ENCODE assay signal across 8 cellular contexts in genomic region chr11:10657308-10658271, GRCh38. TPM values are rescaled to one million over a fixed set of nuclear protein-coding genes. Genes with fewer than 3 reads are reported as not detected.
DNase-seq lines count a peak whose midpoint lies in the region; ATAC-seq and TF ChIP-seq lines count a peak whose summit lies in the region.

No MANE protein-coding gene starts in this region.

- no peaks in the 10 kb centered on the region for H3K27me3 ChIP-seq in CD8-positive, alpha-beta memory T cell (ENCODE audit: insufficient read depth, low read length, poor library complexity, severe bottlenecking)
- H3K27me3 ChIP-seq in MM.1S (replicated peaks; ENCODE audit: insufficient read depth, low read length) (no peaks in the 10 kb centered on the region), esophagus (ENCODE audit: control insufficient read depth in 1 of 2, insufficient read depth in 2 of 2, low read length in 2 of 2) (no peaks in the 10 kb centered on the region), gastrocnemius medialis (no peaks in the 10 kb centered on the region)

- peak overlapping the region; percentile 83 for H3K4me2 ChIP-seq in MM.1S (ENCODE audit: low read depth, low read length)

- no peaks in the 10 kb centered on the region for H3K79me2 ChIP-seq in MM.1S (ENCODE audit: low read length)

- H3K4me3 Mint-ChIP-seq in CD8-positive, alpha-beta memory T cell, result no peak overlapping the region

- peak overlapping the region; percentile 89 for H2AFZ ChIP-seq in MM.1S (ENCODE audit: low read length)

- POLR2A ChIA-PET in CD8-positive, alpha-beta memory T cell (lab: Charles Lee), result no interaction called here

- peak; percentile 47 for ATAC-seq in GM21423 (IDR thresholded peaks at IDR 0.05; ENCODE audit: unreplicated experiment)
- ATAC-seq in gastrocnemius medialis, result no peak

- peaks cover 0 to 4% (median 0%) of the 10 kb centered on the region in 3 donors for H3K4me1 Mint-ChIP-seq in CD8-positive, alpha-beta memory T cell

- TF ChIP-seq POLR2A in gastrocnemius medialis (IDR thresholded peaks at IDR 0.05), result no peak

- CTCF ChIA-PET in CD8-positive, alpha-beta memory T cell (lab: Charles Lee), result no interaction called here

- in situ Hi-C loops in gastrocnemius medialis (cut with MboI; ENCODE audit: low sequenced_read_pairs in 4 of 4), result loop anchor here in 2 of 4 donors (10.0 to 25.0 kb wide), 2 partner anchors 120 to 253 kb away; partner anchors contain the start of gene RNF141 (in 1 of the 2)

- no peaks in the 10 kb centered on the region for H3K9me3 Mint-ChIP-seq in CD8-positive, alpha-beta memory T cell

- 26 to 41% methylated on average over 20 of the region's 20 CpGs for WGBS in esophagus, 2 donors

- H3F3A ChIP-seq in MM.1S (ENCODE audit: insufficient read depth, low read length), result peaks cover 11% of the 10 kb centered on the region

- no peaks in the 10 kb centered on the region for H3K36me3 Mint-ChIP-seq in CD8-positive, alpha-beta memory T cell

- TF ChIP-seq CTCF in MM.1S (IDR thresholded peaks at IDR 0.05; ENCODE audit: low read length), result no peak
- no peak for TF ChIP-seq CTCF in gastrocnemius medialis (IDR thresholded peaks at IDR 0.05 in 4 of 5, conservative IDR thresholded peaks at IDR 0.05 in 1 of 5)

- H4K20me1 ChIP-seq in MM.1S (ENCODE audit: insufficient read depth, low read length), result no peaks in the 10 kb centered on the region

- intact Hi-C loops in gastrocnemius medialis (cut with DNase I; ENCODE audit: low total_unique reads), result no loop called here

- no peaks in the 10 kb centered on the region for H3K36me3 ChIP-seq in CD8-positive, alpha-beta memory T cell (ENCODE audit: insufficient read depth, low read length)
- no peaks in the 10 kb centered on the region for H3K36me3 ChIP-seq in MM.1S (replicated peaks; ENCODE audit: insufficient read depth, low read length)
- H3K36me3 ChIP-seq in esophagus (ENCODE audit: control insufficient read depth in 2 of 2, insufficient read depth in 2 of 2, low read length in 1 of 2), result no peaks in the 10 kb centered on the region
- H3K36me3 ChIP-seq in gastrocnemius medialis, result no peaks in the 10 kb centered on the region

- peak overlapping the region; percentile 64 for H3K27ac ChIP-seq in CD8-positive, alpha-beta memory T cell (ENCODE audit: low read depth, low read length)
- peak overlapping the region; percentile 52; the same call in 1 of the 2 replicates for H3K27ac ChIP-seq in MM.1S (ENCODE audit: low read length)
- peak overlapping the region; percentile 85 to 96 for H3K27ac ChIP-seq in esophagus (ENCODE audit: low read depth in 2 of 2, low read length in 1 of 2)
- H3K27ac ChIP-seq in gastrocnemius medialis, result peak overlapping the region; percentile 27 to 87 (median 76)

- DNase-seq in CD8-positive, alpha-beta memory T cell, result no peak
- DNase-seq in MM.1S, result peak; percentile 89
- DNase-seq in gastrocnemius medialis, result no peak
- DNase-seq in amniotic stem cell (lab: John Stamatoyannopoulos, UW), result no peak
- no peak for DNase-seq in DMS153 treated with DMSO at 0.1 percent for 48 hours (lab: John Stamatoyannopoulos, UW; ENCODE audit: unreplicated experiment)
- DNase-seq in iPS-NIHi7 (ENCODE audit: extremely low spot score), result no peak

- peaks cover 0 to 8% of the 10 kb centered on the region in 2 donors for H3K27me3 Mint-ChIP-seq in CD8-positive, alpha-beta memory T cell

- peak overlapping the region; percentile 32; the same call in 1 of the 2 replicates for H3K9ac ChIP-seq in MM.1S (ENCODE audit: low read length)

- H3K9me3 ChIP-seq in CD8-positive, alpha-beta memory T cell (ENCODE audit: low read length), result no peaks in the 10 kb centered on the region
- H3K9me3 ChIP-seq in MM.1S (replicated peaks; ENCODE audit: insufficient read depth, low read length) (no peaks in the 10 kb centered on the region), esophagus (ENCODE audit: control insufficient read depth in 2 of 2, insufficient read depth in 1 of 2, low read depth in 1 of 2, low read length in 1 of 2) (no peaks in the 10 kb centered on the region), gastrocnemius medialis (no peaks in the 10 kb centered on the region)

- H3K9me2 ChIP-seq in MM.1S (replicated peaks; ENCODE audit: insufficient read depth, low read length), result no peaks in the 10 kb centered on the region

- peak overlapping the region in 1 of 8 donors; percentile 66 for H3K27ac Mint-ChIP-seq in CD8-positive, alpha-beta memory T cell

- no peaks in the 10 kb centered on the region for H3K4me1 ChIP-seq in CD8-positive, alpha-beta memory T cell (ENCODE audit: insufficient read depth, low read length)
- H3K4me1 ChIP-seq in MM.1S (ENCODE audit: low read length), result peaks cover 57% of the 10 kb centered on the region
- H3K4me1 ChIP-seq in esophagus (ENCODE audit: control insufficient read depth in 2 of 2, insufficient read depth in 2 of 2, low read length in 1 of 2), result peaks cover 20 to 39% of the 10 kb centered on the region in 2 donors
- H3K4me1 ChIP-seq in gastrocnemius medialis, result peaks cover 28 to 58% of the 10 kb centered on the region in 2 donors

- H3K4me3 ChIP-seq in CD8-positive, alpha-beta memory T cell (ENCODE audit: low read length), result no peak overlapping the region
- H3K4me3 ChIP-seq in MM.1S (ENCODE audit: low read length) (0 out of 2 replicates have a peak overlapping the region, but pooled peaks have one; percentile 21), esophagus (ENCODE audit: low read depth in 1 of 2, low read length in 2 of 2) (no peak overlapping the region), gastrocnemius medialis (no peak overlapping the region)

RNA-seq across cellular contexts. Expression of gene IRAG1, which starts 36.0 kb away (rescaled TPM):
- total RNA-seq in CD8-positive, alpha-beta memory T cell, result not detected
- polyA plus RNA-seq in CD8-positive, alpha-beta memory T cell, result not detected
- polyA plus RNA-seq in esophagus, result 1 to 10 TPM; 5.7 to 8.6 TPM
- total RNA-seq in gastrocnemius medialis, result 1 to 10 TPM; 1.6 to 7.6 (median 3.6) TPM
